In genomic region chr5:171888051-171888481, GRCh38 we compare ENCODE assay signal across 21 cellular contexts.
DNase-seq lines count a peak whose midpoint lies in the region; ATAC-seq, FAIRE-seq and TF ChIP-seq lines count a peak whose summit lies in the region.
"Had no signal": no experiment of that assay in that cellular context is flagged by ENCODE, and none has a peak within 500 bp of the region (broad histone marks: within the 10 kb centered on the region; RNA-seq: fewer than 3 reads in every experiment).

No MANE protein-coding gene starts in this region.

- POLR2A ChIA-PET in endothelial cell of umbilical vein (lab: Charles Lee): interaction anchor here (0.8 kb wide), 1 partner anchor 11 kb away, joined by 3 read pairs; no protein-coding TSS in a partner anchor
- POLR2A ChIA-PET in A673 (lab: Charles Lee; ENCODE audit: low non-redundant PET): no interaction called here

- ATAC-seq in left cardiac atrium (peak; percentile 74 to 81), GM19467 (IDR thresholded peaks at IDR 0.05; ENCODE audit: unreplicated experiment) (no peak)
- ATAC-seq: SK-N-SH treated with all-trans-retinoic acid at 6 μM for 48 hours had no signal

- H4K5ac ChIP-seq in mesendoderm (ENCODE audit: low read length): no peak overlapping the region

- no peaks in the 10 kb centered on the region for H3K36me3 ChIP-seq in endothelial cell of umbilical vein (ENCODE audit: control insufficient read depth in 2 of 2, extremely low read depth in 1 of 2, insufficient read depth in 2 of 2, low read length in 2 of 2)
- no peaks in the 10 kb centered on the region for H3K36me3 ChIP-seq in A673 (ENCODE audit: insufficient read depth, low read length, poor library complexity, severe bottlenecking)
- no peaks in the 10 kb centered on the region for H3K36me3 ChIP-seq in mesendoderm (ENCODE audit: control insufficient read depth, insufficient read depth, low read length)

- peaks cover 33% of the 10 kb centered on the region for H3K36me3 Mint-ChIP-seq in progenitor cell of endocrine pancreas (ENCODE audit: insufficient read depth)
- peaks cover 27% of the 10 kb centered on the region for H3K36me3 Mint-ChIP-seq in T-helper 2 cell treated with Interferon-gamma antibody and Interleukin-4, amounts not matched to agents 5 μg/mL and 100 μg/mL, for 36 hours (ENCODE audit: low read depth)

- no CpG with 5 or more reads among the region's 3 CpGs for WGBS in mesendoderm (ENCODE audit: extremely low coverage, insufficient coverage, low lambda C conversion rate)

- H2AK5ac ChIP-seq in mesendoderm (ENCODE audit: low read length): no peak overlapping the region

- H3K4me1 ChIP-seq in endothelial cell of umbilical vein (ENCODE audit: control insufficient read depth, extremely low read depth, insufficient read depth, low read length): peaks cover 7% of the 10 kb centered on the region
- peaks cover 4% of the 10 kb centered on the region for H3K4me1 ChIP-seq in A673 (ENCODE audit: insufficient read depth, low read length, poor library complexity, severe bottlenecking)
- no peaks in the 10 kb centered on the region for H3K4me1 ChIP-seq in mesendoderm (ENCODE audit: control insufficient read depth, low read depth, low read length)

- DNase-seq in NCI-H82 (lab: John Stamatoyannopoulos, UW): peak; percentile 83
- peak; percentile 79 for DNase-seq in endothelial cell of umbilical vein (ENCODE audit: low read depth, low spot score)
- peak; percentile 29 for DNase-seq in left cardiac atrium
- DNase-seq in progenitor cell of endocrine pancreas (ENCODE audit: low spot score, unreplicated experiment): no peak
- no peak for DNase-seq in A673 (ENCODE audit: low spot score)
- DNase-seq in mesendoderm: no peak
- DNase-seq in T-helper 2 cell treated with Interferon-gamma antibody and Interleukin-4, amounts not matched to agents 5 μg/mL and 100 μg/mL, for 36 hours (ENCODE audit: low spot score): no peak
- DNase-seq: ACHN; C1 segment of cervical spinal cord; CD8-positive, alpha-beta memory T cell; DMS79; H9; MM.1S; NCI-H1105 treated with DMSO at 0.1 percent for 48 hours; NCI-H1694; NCI-H510A; NCI-H774; SIG-M5 had no signal

- H3K27ac Mint-ChIP-seq in progenitor cell of endocrine pancreas: peak overlapping the region; percentile 56
- H3K27ac Mint-ChIP-seq in T-helper 2 cell treated with Interferon-gamma antibody and Interleukin-4, amounts not matched to agents 5 μg/mL and 100 μg/mL, for 36 hours: no peak overlapping the region

- CTCF ChIA-PET in endothelial cell of umbilical vein (lab: Charles Lee) (interaction anchor here (0.7 kb wide), 1 partner anchor 261 kb away, joined by 3 read pairs; no protein-coding TSS in a partner anchor), A673 (lab: Charles Lee) (no interaction called here)

- no peak overlapping the region for H3K18ac ChIP-seq in mesendoderm (ENCODE audit: low read length)

- no peak overlapping the region for H2BK5ac ChIP-seq in mesendoderm (ENCODE audit: low read length)

- H3K4me3 ChIP-seq in endothelial cell of umbilical vein (replicated peaks in 1 of 3; ENCODE audit: insufficient read depth in 1 of 3, low read depth in 1 of 3, low read length in 3 of 3) (no peak overlapping the region), A673 (ENCODE audit: low read depth, low read length, poor library complexity, severe bottlenecking) (no peak overlapping the region), mesendoderm (ENCODE audit: low read length) (no peak overlapping the region)

- H3K9me3 Mint-ChIP-seq in progenitor cell of endocrine pancreas (ENCODE audit: low read depth): peaks cover 9% of the 10 kb centered on the region
- H3K9me3 Mint-ChIP-seq in T-helper 2 cell treated with Interferon-gamma antibody and Interleukin-4, amounts not matched to agents 5 μg/mL and 100 μg/mL, for 36 hours: no peaks in the 10 kb centered on the region
- H3K9me3 Mint-ChIP-seq: CD8-positive, alpha-beta memory T cell; H9 had no signal

- no peaks in the 10 kb centered on the region for H3K79me1 ChIP-seq in mesendoderm (ENCODE audit: low read length)

- H3K79me2 ChIP-seq in endothelial cell of umbilical vein (ENCODE audit: control insufficient read depth, insufficient read depth, low read length) (no peaks in the 10 kb centered on the region), mesendoderm (ENCODE audit: control insufficient read depth, insufficient read depth, low read length) (no peaks in the 10 kb centered on the region)

- H2AFZ ChIP-seq in endothelial cell of umbilical vein (ENCODE audit: low read depth, low read length): no peak overlapping the region

- BruUV-seq in endothelial cell of umbilical vein (replicated peaks; lab: Mats Ljungman, UMichigan): no TSS peak
- BruUV-seq in A673 (replicated peaks; lab: Mats Ljungman, UMichigan): no TSS peak

- dilution Hi-C loops in endothelial cell of umbilical vein (cut with MboI; ENCODE audit: extremely low pct_ligation_motif_present, low sequenced_read_pairs): no loop called here

- H3K4me1 Mint-ChIP-seq in progenitor cell of endocrine pancreas (ENCODE audit: low read depth): no peaks in the 10 kb centered on the region
- no peaks in the 10 kb centered on the region for H3K4me1 Mint-ChIP-seq in T-helper 2 cell treated with Interferon-gamma antibody and Interleukin-4, amounts not matched to agents 5 μg/mL and 100 μg/mL, for 36 hours (ENCODE audit: low read depth)
- H3K4me1 Mint-ChIP-seq: H9 had no signal

- H3K9ac ChIP-seq in endothelial cell of umbilical vein (replicated peaks; ENCODE audit: extremely low read depth, insufficient read depth, low read length) (no peak overlapping the region), mesendoderm (ENCODE audit: low read length) (no peak overlapping the region)

- no peak for FAIRE-seq in endothelial cell of umbilical vein (lab: Jason Lieb, UNC)
- FAIRE-seq: HTR-8/SVneo had no signal

- no peak overlapping the region for H3K4me2 ChIP-seq in endothelial cell of umbilical vein (ENCODE audit: insufficient read depth, low read length)
- no peak overlapping the region for H3K4me2 ChIP-seq in mesendoderm (ENCODE audit: low read length)

- no peak overlapping the region for H3K4me3 Mint-ChIP-seq in progenitor cell of endocrine pancreas (ENCODE audit: low read depth)
- no peak overlapping the region for H3K4me3 Mint-ChIP-seq in T-helper 2 cell treated with Interferon-gamma antibody and Interleukin-4, amounts not matched to agents 5 μg/mL and 100 μg/mL, for 36 hours
- H3K4me3 Mint-ChIP-seq: CD8-positive, alpha-beta memory T cell; H9 had no signal

- H3K27me3 Mint-ChIP-seq in progenitor cell of endocrine pancreas: no peaks in the 10 kb centered on the region
- H3K27me3 Mint-ChIP-seq in T-helper 2 cell treated with Interferon-gamma antibody and Interleukin-4, amounts not matched to agents 5 μg/mL and 100 μg/mL, for 36 hours (ENCODE audit: low read depth): no peaks in the 10 kb centered on the region
- H3K27me3 Mint-ChIP-seq: CD8-positive, alpha-beta memory T cell had no signal

- no peaks in the 10 kb centered on the region for H3K27me3 ChIP-seq in endothelial cell of umbilical vein (ENCODE audit: control insufficient read depth in 2 of 2, insufficient read depth in 2 of 2, low read length in 2 of 2)
- H3K27me3 ChIP-seq in A673 (replicated peaks; ENCODE audit: insufficient read depth, low read depth, low read length, poor library complexity): no peaks in the 10 kb centered on the region
- no peaks in the 10 kb centered on the region for H3K27me3 ChIP-seq in mesendoderm (ENCODE audit: insufficient read depth, low read length, poor library complexity)

- H4K8ac ChIP-seq in mesendoderm (ENCODE audit: low read depth, low read length): no peak overlapping the region

- no peak overlapping the region for H3K56ac ChIP-seq in mesendoderm (ENCODE audit: low read length)

- H3K27ac ChIP-seq in endothelial cell of umbilical vein (ENCODE audit: insufficient read depth, low read depth, low read length) (peak overlapping the region; percentile 22), A673 (ENCODE audit: low read depth, low read length, poor library complexity, severe bottlenecking) (no peak overlapping the region), mesendoderm (ENCODE audit: low read depth, low read length) (no peak overlapping the region)

- no peak for TF ChIP-seq CTCF in endothelial cell of umbilical vein (IDR thresholded peaks at IDR 0.05; ENCODE audit: extremely low read depth in 1 of 2, insufficient read depth in 1 of 2, low read depth in 1 of 2, low read length in 2 of 2)
- TF ChIP-seq CTCF in progenitor cell of endocrine pancreas (IDR thresholded peaks at IDR 0.05; ENCODE audit: unreplicated experiment): no peak
- no peak for TF ChIP-seq CTCF in A673 (conservative IDR thresholded peaks at IDR 0.05; ENCODE audit: low read depth, low read length)

- H3K9me1 ChIP-seq in endothelial cell of umbilical vein (replicated peaks; ENCODE audit: control insufficient read depth, extremely low read depth, insufficient read depth, low read length): no peaks in the 10 kb centered on the region

- H3K9me3 ChIP-seq in endothelial cell of umbilical vein (replicated peaks; ENCODE audit: control insufficient read depth, insufficient read depth, low read length) (no peaks in the 10 kb centered on the region), A673 (ENCODE audit: low read depth, low read length, poor library complexity, severe bottlenecking) (no peaks in the 10 kb centered on the region)

- no peaks in the 10 kb centered on the region for H4K20me1 ChIP-seq in endothelial cell of umbilical vein (replicated peaks; ENCODE audit: control insufficient read depth, extremely low read depth, insufficient read depth, low read length)

- no peak for TF ChIP-seq POLR2A in endothelial cell of umbilical vein (IDR thresholded peaks at IDR 0.05; ENCODE audit: low read depth, low read length)

- H2BK15ac ChIP-seq in mesendoderm (replicated peaks; ENCODE audit: low read depth): no peak overlapping the region

- no peak overlapping the region for H3K23ac ChIP-seq in mesendoderm (ENCODE audit: low read length)

- H3K4ac ChIP-seq in mesendoderm (ENCODE audit: low read depth, low read length): no peak overlapping the region

- intact Hi-C loops in endothelial cell of umbilical vein (cut with micrococcal nuclease): no loop called here
- intact Hi-C loops in left cardiac atrium (cut with DNase I): no loop called here
- intact Hi-C loops in A673 (cut with micrococcal nuclease; ENCODE audit: unreplicated experiment): no loop called here

- no peak overlapping the region for H2BK120ac ChIP-seq in mesendoderm (ENCODE audit: low read depth, low read length)

TF ChIP-seq in endothelial cell of umbilical vein, 7 proteins besides CTCF, POLR2A, EP300 and RAD21 (continues in another document):
- TF ChIP-seq MAX (IDR thresholded peaks at IDR 0.05; ENCODE audit: insufficient read depth, insufficient read length) (no peak), FOS (IDR thresholded peaks at IDR 0.05; ENCODE audit: borderline replicate concordance, insufficient read depth, low read length) (no peak), JUN (IDR thresholded peaks at IDR 0.05; ENCODE audit: borderline replicate concordance, insufficient read depth, insufficient read length, low read depth) (no peak), MYC (IDR thresholded peaks at IDR 0.05; ENCODE audit: low read depth, low read length) (no peak), POLR2AphosphoS5 (IDR thresholded peaks at IDR 0.05; ENCODE audit: insufficient read depth, low read depth, low read length) (no peak)

Comparison
In these comparisons a context has a peak if more than half of its experiments do, and no peak if none do; other contexts are left out.
1. DNase-seq: peak in NCI-H82 (single experiment), endothelial cell of umbilical vein (single experiment) and left cardiac atrium (single experiment); none in progenitor cell of endocrine pancreas (single experiment), A673 (single experiment), mesendoderm (single experiment) and T-helper 2 cell treated with Interferon-gamma antibody and Interleukin-4, amounts not matched to agents 5 μg/mL and 100 μg/mL, for 36 hours (single experiment).